ENCODE assay signal across 9 cellular contexts in genomic region chr7:2800923-2801682, GRCh38. TPM values are rescaled to one million over a fixed set of nuclear protein-coding genes. Genes with fewer than 3 reads are reported as not detected.
DNase-seq lines count a peak whose midpoint lies in the region; ATAC-seq and TF ChIP-seq lines count a peak whose summit lies in the region.
"Had no signal": no experiment of that assay in that cellular context is flagged by ENCODE, and none has a peak within 500 bp of the region (broad histone marks: within the 10 kb centered on the region; RNA-seq: fewer than 3 reads in every experiment).

No MANE protein-coding gene starts in this region.

- H4K20me1 ChIP-seq in PC-9 (ENCODE audit: insufficient read depth): no peaks in the 10 kb centered on the region

- H3K27ac Mint-ChIP-seq in Calu3 (ENCODE audit: unreplicated experiment) (peak overlapping the region; percentile 41), progenitor cell of endocrine pancreas (peak overlapping the region; percentile 43)

- peaks cover 91% of the 10 kb centered on the region for H3K79me2 ChIP-seq in PC-9 (ENCODE audit: low read depth)

- peak overlapping the region; percentile 94 for H3K27ac ChIP-seq in PC-9
- H3K27ac ChIP-seq: KMS-11 had no signal

- no peaks in the 10 kb centered on the region for H3K27me3 ChIP-seq in PC-9 (ENCODE audit: insufficient read depth, low read depth)

- H3K36me3 ChIP-seq in PC-9 (ENCODE audit: low read depth): no peaks in the 10 kb centered on the region

- BruUV-seq in Calu3 (replicated peaks; lab: Mats Ljungman, UMichigan): no TSS peak
- no TSS peak for BruUV-seq in PC-9 (replicated peaks; lab: Mats Ljungman, UMichigan)

- H3K27me3 Mint-ChIP-seq in Calu3 (ENCODE audit: unreplicated experiment): no peaks in the 10 kb centered on the region
- H3K27me3 Mint-ChIP-seq in progenitor cell of endocrine pancreas: no peaks in the 10 kb centered on the region

- H3K9me2 ChIP-seq in PC-9 (ENCODE audit: insufficient read depth): no peaks in the 10 kb centered on the region

- H3K9me3 ChIP-seq in PC-9 (ENCODE audit: insufficient read depth, low read depth): no peaks in the 10 kb centered on the region

- no peak overlapping the region for H2AFZ ChIP-seq in PC-9

- no peak for TF ChIP-seq CTCF in Calu3 (IDR thresholded peaks at IDR 0.05; ENCODE audit: unreplicated experiment)
- TF ChIP-seq CTCF in PC-9 (conservative IDR thresholded peaks at IDR 0.05): no peak
- TF ChIP-seq CTCF in fibroblast of mammary gland (conservative IDR thresholded peaks at IDR 0.05; ENCODE audit: control insufficient read depth, insufficient read depth, low read depth, low read length): no peak
- TF ChIP-seq CTCF in progenitor cell of endocrine pancreas (IDR thresholded peaks at IDR 0.05; ENCODE audit: unreplicated experiment): no peak

- H3F3A ChIP-seq in PC-9 (ENCODE audit: insufficient read depth, low read depth): peaks cover 36% of the 10 kb centered on the region

- intact Hi-C loops in Calu3 (cut with micrococcal nuclease; ENCODE audit: unreplicated experiment): no loop called here
- intact Hi-C loops in PC-9 (cut with micrococcal nuclease; ENCODE audit: unreplicated experiment): loop anchor here (5.0 kb wide), 1 partner anchor 44 kb away; no protein-coding TSS in a partner anchor

- H3K9me3 Mint-ChIP-seq in Calu3 (ENCODE audit: low read depth, unreplicated experiment) (no peaks in the 10 kb centered on the region), progenitor cell of endocrine pancreas (ENCODE audit: low read depth) (peaks cover 13% of the 10 kb centered on the region)

- CTCF ChIA-PET in Calu3 (lab: Charles Lee) (interaction anchor here (1.3 kb wide), 1 partner anchor 43 kb away, joined by 4 read pairs; no protein-coding TSS in a partner anchor), PC-9 (lab: Charles Lee) (interaction anchor here (0.5 kb wide), 1 partner anchor 22 kb away, joined by 3 read pairs; no protein-coding TSS in a partner anchor)

- peak overlapping the region; percentile 19 for H3K4me3 Mint-ChIP-seq in Calu3 (ENCODE audit: low read depth, unreplicated experiment)
- no peak overlapping the region for H3K4me3 Mint-ChIP-seq in progenitor cell of endocrine pancreas (ENCODE audit: low read depth)

- DNase-seq in Calu3: peak; percentile 50
- peak in 1 of 2 experiments; percentile 19 for DNase-seq in PC-9
- DNase-seq in fibroblast of mammary gland (ENCODE audit: low read depth): peak; percentile 86
- DNase-seq in progenitor cell of endocrine pancreas (ENCODE audit: low spot score, unreplicated experiment): no peak
- DNase-seq in NCI-H748 treated with DMSO at 0.1 percent for 48 hours (lab: John Stamatoyannopoulos, UW): no peak
- DNase-seq in NCI-H526 treated with DMSO at 0.1 percent for 48 hours (lab: John Stamatoyannopoulos, UW): no peak
- DNase-seq in T-helper 1 cell: no peak

- H3K4me2 ChIP-seq in PC-9: peak overlapping the region; percentile 95
- H3K4me2 ChIP-seq: KMS-11 had no signal

- peaks cover 58% of the 10 kb centered on the region for H3K4me1 Mint-ChIP-seq in Calu3 (ENCODE audit: low read depth, unreplicated experiment)
- H3K4me1 Mint-ChIP-seq in progenitor cell of endocrine pancreas (ENCODE audit: low read depth): peaks cover 38% of the 10 kb centered on the region

- H3K4me3 ChIP-seq in PC-9 (peak overlapping the region; percentile 55; the same call in 1 of the 2 replicates), fibroblast of mammary gland (ENCODE audit: control insufficient read depth, low read depth, low read length) (no peak overlapping the region)

- peaks cover 58% of the 10 kb centered on the region for H3K4me1 ChIP-seq in PC-9 (replicated peaks; ENCODE audit: insufficient read depth)

- POLR2A ChIA-PET in PC-9 (lab: Charles Lee; ENCODE audit: unreplicated experiment): no interaction called here

- H3K36me3 Mint-ChIP-seq in Calu3 (ENCODE audit: insufficient read depth, unreplicated experiment) (no peaks in the 10 kb centered on the region), progenitor cell of endocrine pancreas (ENCODE audit: insufficient read depth) (peaks cover 14% of the 10 kb centered on the region)

- no peak for ATAC-seq in GM18520 (IDR thresholded peaks at IDR 0.05; ENCODE audit: unreplicated experiment)

RNA-seq across cellular contexts. Expression of gene GNA12, which starts 43.0 kb away (rescaled TPM):
- total RNA-seq in Calu3 (2022): 75.4 and 78.3 TPM in 2 replicates
- total RNA-seq in PC-9 (2021): 50.8 and 51.7 TPM in 2 replicates
- 65.4 and 68.6 TPM in 2 replicates for total RNA-seq in progenitor cell of endocrine pancreas

Comparison
In these comparisons a context has a peak if more than half of its experiments do, and no peak if none do; other contexts are left out.
1. DNase-seq: peak in Calu3 (single experiment) and fibroblast of mammary gland (single experiment); none in progenitor cell of endocrine pancreas (single experiment), NCI-H748 treated with DMSO at 0.1 percent for 48 hours (single experiment), NCI-H526 treated with DMSO at 0.1 percent for 48 hours (single experiment) and T-helper 1 cell (0 of 5).